In genomic region chr22:19854778-19855503, GRCh38 we compare ENCODE assay signal across 8 cellular contexts. TPM values are rescaled to one million over a fixed set of nuclear protein-coding genes. Genes with fewer than 3 reads are reported as not detected.
DNase-seq lines count a peak whose midpoint lies in the region; ATAC-seq and TF ChIP-seq lines count a peak whose summit lies in the region.

GNB1L (minus strand) TSS chr22:19854874; CDS start chr22:19821355, 33,519 bp downstream.
RTL10 (minus strand) TSS chr22:19854874; CDS start chr22:19852261, 2,613 bp downstream.

- H3K36me3 ChIP-seq in ovary (no peaks in the 10 kb centered on the region), thyroid gland (peaks cover 10 to 14% of the 10 kb centered on the region in 2 donors)

- 0 to 1% (median 0%) methylated on average over 57 to 81 of the region's 81 CpGs for WGBS in ovary, 3 donors
- WGBS in thyroid gland, 2 donors, result 1% methylated on average over 23 of the region's 81 CpGs; no CpG with 5 or more reads in 1 of the 2 donors

- TF ChIP-seq CTCF in GM12873 (IDR thresholded peaks at IDR 0.05; ENCODE audit: insufficient read depth, low read depth, low read length, missing control alignments) (peak; percentile 6), ovary (IDR thresholded peaks at IDR 0.05) (peak in 1 of 3 donors; percentile 14), thyroid gland (IDR thresholded peaks at IDR 0.05) (peak in 1 of 6 experiments; percentile 28)

- H3K4me1 ChIP-seq in ovary (ENCODE audit: insufficient read depth) (peaks cover 12% of the 10 kb centered on the region), thyroid gland (peaks cover 48 to 53% of the 10 kb centered on the region in 2 donors)

- H3K9me3 Mint-ChIP-seq in activated naive CD8-positive, alpha-beta T cell treated with anti-CD3 and anti-CD28 coated beads for 36 hours, result no peaks in the 10 kb centered on the region

- H3K27ac ChIP-seq in ovary, result peak within 1 kb of the TSS; percentile 73 to 85
- peak within 1 kb of the TSS; percentile 97 to 99 (median 98) for H3K27ac ChIP-seq in thyroid gland

- intact Hi-C loops in Right ventricle myocardium inferior (cut with DNase I) (loop anchor here (2.0 to 10.0 kb wide), 3 partner anchors 26 to 260 kb away; partner anchors contain the start of genes RANBP1 and TRMT2A), ovary (cut with DNase I) (loop anchor here in 1 of 4 donors (5.0 kb wide), 2 partner anchors 37 to 87 kb away; partner anchors contain the start of genes COMT and TXNRD2), thyroid gland (cut with DNase I) (no loop called here)

- TF ChIP-seq POLR2A in ovary (IDR thresholded peaks at IDR 0.05) (peak; percentile 86), thyroid gland (IDR thresholded peaks at IDR 0.05) (peak; percentile 87 to 99)

- H3K4me1 Mint-ChIP-seq in activated naive CD8-positive, alpha-beta T cell treated with anti-CD3 and anti-CD28 coated beads for 36 hours, result peaks cover 36% of the 10 kb centered on the region

- peak within 1 kb of the TSS; percentile 92 for H3K4me3 ChIP-seq in ovary
- H3K4me3 ChIP-seq in thyroid gland (replicated peaks in 1 of 3), result peak within 1 kb of the TSS; percentile 73 to 86 (median 73)

- H3K27me3 ChIP-seq in ovary (no peaks in the 10 kb centered on the region), thyroid gland (no peaks in the 10 kb centered on the region)

- H3K9me3 ChIP-seq in ovary (no peaks in the 10 kb centered on the region), thyroid gland (no peaks in the 10 kb centered on the region)

- no peak for TF ChIP-seq EP300 in ovary (IDR thresholded peaks at IDR 0.05)

- ATAC-seq in HG02678 (IDR thresholded peaks at IDR 0.05; ENCODE audit: unreplicated experiment), result peak; percentile 90
- peak; percentile 99 for ATAC-seq in Right ventricle myocardium inferior

- peaks cover 39% of the 10 kb centered on the region for H3K36me3 Mint-ChIP-seq in activated naive CD8-positive, alpha-beta T cell treated with anti-CD3 and anti-CD28 coated beads for 36 hours

- DNase-seq in NCI-H1105 treated with DMSO at 0.1 percent for 48 hours (lab: John Stamatoyannopoulos, UW) (peak; percentile 94), SKM-1 treated with dmso at 0.1 percent for 144 hours (lab: John Stamatoyannopoulos, UW; ENCODE audit: unreplicated experiment) (peak; percentile 90), Right ventricle myocardium inferior (ENCODE audit: missing footprints) (peak; percentile 100), ovary (peak; percentile 97 to 99 (median 97)), thyroid gland (peak; percentile 97 to 98)
- DNase-seq in activated naive CD8-positive, alpha-beta T cell treated with anti-CD3 and anti-CD28 coated beads for 36 hours, result peak; percentile 98

- H3K27me3 Mint-ChIP-seq in activated naive CD8-positive, alpha-beta T cell treated with anti-CD3 and anti-CD28 coated beads for 36 hours, result no peaks in the 10 kb centered on the region

- peak within 1 kb of the TSS; percentile 96 for H3K27ac Mint-ChIP-seq in activated naive CD8-positive, alpha-beta T cell treated with anti-CD3 and anti-CD28 coated beads for 36 hours

- peak within 1 kb of the TSS; percentile 96 for H3K4me3 Mint-ChIP-seq in activated naive CD8-positive, alpha-beta T cell treated with anti-CD3 and anti-CD28 coated beads for 36 hours

RNA-seq across cellular contexts. Expression of gene GNB1L, which starts in this region (rescaled TPM):
- total RNA-seq in activated naive CD8-positive, alpha-beta T cell treated with anti-CD3 and anti-CD28 coated beads for 36 hours, result 10 to 100 TPM; 14.5 TPM
- total RNA-seq in Right ventricle myocardium inferior, result 1.9 TPM
- total RNA-seq in ovary, result 10 to 100 TPM in 2 of 7 donors, 1 to 10 TPM in 5; 3.1 to 14.9 (median 6.0) TPM
- 1 to 10 TPM in 1 of 2 donors, not detected in 1; 5.1 TPM for polyA plus RNA-seq in ovary
- 1 to 10 TPM; 1.8 to 5.1 (median 4.5) TPM for total RNA-seq in thyroid gland

RNA-seq across cellular contexts. Expression of gene RTL10, which starts in this region (rescaled TPM):
- total RNA-seq in activated naive CD8-positive, alpha-beta T cell treated with anti-CD3 and anti-CD28 coated beads for 36 hours, result 10 to 100 TPM; 18.7 to 23.1 TPM
- total RNA-seq in Right ventricle myocardium inferior, result 8.5 TPM
- 10 to 100 TPM in 6 of 7 donors, 1 to 10 TPM in 1; 9.1 to 54.3 (median 16.7) TPM for total RNA-seq in ovary
- 1 to 10 TPM; 7.1 to 7.3 TPM for polyA plus RNA-seq in ovary
- 10 to 100 TPM; 18.1 to 26.4 (median 23.7) TPM for total RNA-seq in thyroid gland

Comparison
In these comparisons a context has a peak if more than half of its experiments do, and no peak if none do; other contexts are left out.
1. Peak in every context shown above with its lines: DNase-seq, ATAC-seq, H3K4me3 ChIP-seq and H3K27ac ChIP-seq.